12 cellular contexts compared by ENCODE assay signal in genomic region chr15:80982205-80982604, GRCh38. TPM values are rescaled to one million over a fixed set of nuclear protein-coding genes. Genes with fewer than 3 reads are reported as not detected.
DNase-seq lines count a peak whose midpoint lies in the region; ATAC-seq and TF ChIP-seq lines count a peak whose summit lies in the region.
"Had no signal": no experiment of that assay in that cellular context is flagged by ENCODE, and none has a peak within 500 bp of the region (broad histone marks: within the 10 kb centered on the region; RNA-seq: fewer than 3 reads in every experiment).

No MANE protein-coding gene starts in this region.

- intact Hi-C loops in A673 (cut with micrococcal nuclease; ENCODE audit: unreplicated experiment) (no loop called here), mucosa of descending colon (cut with DNase I, micrococcal nuclease) (no loop called here)

- ATAC-seq in activated naive CD4-positive, alpha-beta T cell treated with anti-CD3 and anti-CD28 coated beads, Interleukin-2, amount 50 U/mL, for 72 hours = no peak
- ATAC-seq in GM21576 (IDR thresholded peaks at IDR 0.05; ENCODE audit: unreplicated experiment) (no peak), mucosa of descending colon (no peak)

- H3K27ac Mint-ChIP-seq in activated naive CD4-positive, alpha-beta T cell treated with anti-CD3 and anti-CD28 coated beads, Interleukin-2, amount 50 U/mL, for 72 hours = peak overlapping the region; percentile 17 to 33

- POLR2A ChIA-PET in A673 (lab: Charles Lee; ENCODE audit: low non-redundant PET) = no interaction called here

- H3K4me1 ChIP-seq in A673 (ENCODE audit: insufficient read depth, low read length, poor library complexity, severe bottlenecking) = peaks cover 13% of the 10 kb centered on the region
- H3K4me1 ChIP-seq in mucosa of descending colon (ENCODE audit: low read depth) = peaks cover 6% of the 10 kb centered on the region

- H3K9me3 ChIP-seq in A673 (ENCODE audit: low read depth, low read length, poor library complexity, severe bottlenecking) = no peaks in the 10 kb centered on the region
- H3K9me3 ChIP-seq in mucosa of descending colon = no peaks in the 10 kb centered on the region
- H3K9me3 ChIP-seq: prostate gland, stomach had no signal

- peaks cover 17 to 27% of the 10 kb centered on the region in 2 donors for H3K36me3 Mint-ChIP-seq in activated naive CD4-positive, alpha-beta T cell treated with anti-CD3 and anti-CD28 coated beads, Interleukin-2, amount 50 U/mL, for 72 hours

- CTCF ChIA-PET in A673 (lab: Charles Lee) = no interaction called here

- TF ChIP-seq CTCF in A673 (conservative IDR thresholded peaks at IDR 0.05; ENCODE audit: low read depth, low read length) = 0 out of 2 replicates have a peak, but pooled peaks have one; percentile 23
- TF ChIP-seq CTCF in GM06990 (IDR thresholded peaks at IDR 0.05; ENCODE audit: insufficient read depth, low read length, poor library complexity, severe bottlenecking) = peak; percentile 65
- TF ChIP-seq CTCF in mucosa of descending colon (IDR thresholded peaks at IDR 0.05) = no peak

- H3K36me3 ChIP-seq in A673 (ENCODE audit: insufficient read depth, low read length, poor library complexity, severe bottlenecking) (peaks cover 29% of the 10 kb centered on the region), GM06990 (ENCODE audit: control insufficient read depth, insufficient read depth, low read length) (peaks cover 11% of the 10 kb centered on the region), mucosa of descending colon (ENCODE audit: low read depth) (peaks cover 3% of the 10 kb centered on the region)
- H3K36me3 ChIP-seq: prostate gland had no signal

- in situ Hi-C loops in KBM-7 (cut with MboI; ENCODE audit: low pct_unique_long_range_greater_than_20kb, low sequenced_read_pairs) = no loop called here

- H3K4me3 ChIP-seq in A673 (ENCODE audit: low read depth, low read length, poor library complexity, severe bottlenecking) (no peak overlapping the region), GM06990 (replicated peaks; ENCODE audit: low read depth, low read length) (no peak overlapping the region), mucosa of descending colon (no peak overlapping the region)
- H3K4me3 ChIP-seq: cardiac muscle cell, prostate gland, stomach had no signal

- H3K27me3 ChIP-seq in A673 (replicated peaks; ENCODE audit: insufficient read depth, low read depth, low read length, poor library complexity) = no peaks in the 10 kb centered on the region
- H3K27me3 ChIP-seq in GM06990 (replicated peaks; ENCODE audit: control insufficient read depth, insufficient read depth, low read length) = no peaks in the 10 kb centered on the region
- H3K27me3 ChIP-seq: cardiac muscle cell, stomach had no signal

- no peak overlapping the region for H3K27ac ChIP-seq in A673 (ENCODE audit: low read depth, low read length, poor library complexity, severe bottlenecking)
- H3K27ac ChIP-seq: cardiac muscle cell, prostate gland, stomach had no signal

- no peaks in the 10 kb centered on the region for H3K9me3 Mint-ChIP-seq in activated naive CD4-positive, alpha-beta T cell treated with anti-CD3 and anti-CD28 coated beads, Interleukin-2, amount 50 U/mL, for 72 hours

- BruUV-seq in A673 (replicated peaks; lab: Mats Ljungman, UMichigan) = no TSS peak

- DNase-seq in A673 (ENCODE audit: low spot score) (no peak), GM06990 (ENCODE audit: extremely low read depth, insufficient read length) (no peak), KBM-7 (peak; percentile 47), mucosa of descending colon (no peak), DMS153 treated with DMSO at 0.1 percent for 48 hours (lab: John Stamatoyannopoulos, UW; ENCODE audit: unreplicated experiment) (no peak), NCI-H2029 treated with DMSO at 0.1 percent for 48 hours (lab: John Stamatoyannopoulos, UW) (no peak)
- no peak for DNase-seq in activated naive CD4-positive, alpha-beta T cell treated with anti-CD3 and anti-CD28 coated beads, Interleukin-2, amount 50 U/mL, for 72 hours (ENCODE audit: low spot score in 2 of 2)
- DNase-seq: stimulated activated CD4-positive, alpha-beta T cell treated with anti-CD3 and anti-CD28 coated beads, Interleukin-4, amount 100 ng/mL, for 1 hour; stomach had no signal

RNA-seq across cellular contexts. Expression of gene MESD, which starts 7.4 kb away (rescaled TPM):
- total RNA-seq in A673 (2021) = 25.7 and 28.1 TPM in 2 replicates
- 10 to 100 TPM; 15.8 to 21.8 TPM for total RNA-seq in activated naive CD4-positive, alpha-beta T cell treated with anti-CD3 and anti-CD28 coated beads, Interleukin-2, amount 50 U/mL, for 72 hours
- 10 to 100 TPM; 18.5 to 24.5 (median 21.3) TPM for total RNA-seq in mucosa of descending colon

RNA-seq across cellular contexts. Expression of gene TLNRD1, which starts 18.5 kb away (rescaled TPM):
- total RNA-seq in A673 (2021) = 21.0 and 21.8 TPM in 2 replicates
- 10 to 100 TPM in 1 of 2 donors, 1 to 10 TPM in 1; 9.4 to 15.7 TPM for total RNA-seq in activated naive CD4-positive, alpha-beta T cell treated with anti-CD3 and anti-CD28 coated beads, Interleukin-2, amount 50 U/mL, for 72 hours
- total RNA-seq in mucosa of descending colon = 10 to 100 TPM; 18.5 to 20.7 (median 18.6) TPM
